Comparison of ENCODE assay signal across 21 cellular contexts in the genomic region with DNA sequence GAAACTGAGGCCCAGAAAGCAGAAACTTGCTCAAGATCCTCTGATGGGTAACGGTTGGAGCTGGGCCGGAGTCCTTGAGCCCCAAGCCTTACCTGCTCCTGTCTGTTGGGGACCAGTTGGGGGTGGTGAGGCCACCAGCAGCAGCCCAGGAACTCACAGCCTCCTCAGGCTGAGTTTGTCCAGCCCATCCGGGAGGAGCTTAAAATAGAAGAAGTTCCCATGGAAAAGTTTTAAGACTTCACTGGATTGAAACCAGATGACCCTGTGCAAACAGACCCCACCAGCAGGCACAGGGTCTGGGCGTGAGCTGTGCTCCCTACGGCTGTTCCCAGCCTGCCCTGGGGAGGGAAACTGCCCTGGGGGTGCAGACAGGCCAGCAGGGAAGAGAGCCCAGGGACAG. TPM values are rescaled to one million over a fixed set of nuclear protein-coding genes. Genes with fewer than 3 reads are reported as not detected.
DNase-seq lines count a peak whose midpoint lies in the region; FAIRE-seq and TF ChIP-seq lines count a peak whose summit lies in the region.
"Had no signal": no experiment of that assay in that cellular context is flagged by ENCODE, and none has a peak within 500 bp of the region (broad histone marks: within the 10 kb centered on the region; RNA-seq: fewer than 3 reads in every experiment).

No MANE protein-coding gene starts in this region.

- no peaks in the 10 kb centered on the region for H3K36me3 Mint-ChIP-seq in activated CD4-positive, alpha-beta memory T cell treated with anti-CD3 and anti-CD28 coated beads for 36 hours
- H3K36me3 Mint-ChIP-seq in activated CD4-positive, alpha-beta memory T cell treated with anti-CD3 and anti-CD28 coated beads, Interleukin-2, amount 10 ng/mL, durations not matched to agents 7 days and 5 days (ENCODE audit: low read depth), result no peaks in the 10 kb centered on the region
- H3K36me3 Mint-ChIP-seq in activated naive CD8-positive, alpha-beta T cell treated with anti-CD3 and anti-CD28 coated beads for 36 hours, result no peaks in the 10 kb centered on the region
- H3K36me3 Mint-ChIP-seq: type B pancreatic cell had no signal

- TF ChIP-seq CTCF in spleen (IDR thresholded peaks at IDR 0.05 in 8 of 11, conservative IDR thresholded peaks at IDR 0.05 in 3 of 11), result no peak

- no peaks in the 10 kb centered on the region for H3K27me3 ChIP-seq in spleen (replicated peaks in 1 of 7)
- no peaks in the 10 kb centered on the region for H3K27me3 ChIP-seq in small intestine (ENCODE audit: control insufficient read depth in 2 of 2, insufficient read depth in 2 of 2, low read length in 2 of 2)
- H3K27me3 ChIP-seq: BLaER1 treated with 17β-estradiol and CSF1 and Interleukin-3, amounts not matched to agents 10 nM and 100 nM; dorsolateral prefrontal cortex; heart left ventricle had no signal

- peak overlapping the region; percentile 39 for H3K27ac Mint-ChIP-seq in activated CD4-positive, alpha-beta memory T cell treated with anti-CD3 and anti-CD28 coated beads for 36 hours
- H3K27ac Mint-ChIP-seq in activated CD4-positive, alpha-beta memory T cell treated with anti-CD3 and anti-CD28 coated beads, Interleukin-2, amount 10 ng/mL, durations not matched to agents 7 days and 5 days, result no peak overlapping the region
- H3K27ac Mint-ChIP-seq in activated naive CD8-positive, alpha-beta T cell treated with anti-CD3 and anti-CD28 coated beads for 36 hours, result peak overlapping the region; percentile 68
- H3K27ac Mint-ChIP-seq: type B pancreatic cell had no signal

- WGBS in spleen, 5 donors, result 86 to 92% (median 88%) methylated on average over 5 of the region's 5 CpGs
- 77 to 94% (median 91%) methylated on average over 5 of the region's 5 CpGs for WGBS in small intestine, 3 donors

- peaks cover 40% of the 10 kb centered on the region for H3K4me1 Mint-ChIP-seq in activated CD4-positive, alpha-beta memory T cell treated with anti-CD3 and anti-CD28 coated beads for 36 hours (ENCODE audit: low read depth)
- peaks cover 44% of the 10 kb centered on the region for H3K4me1 Mint-ChIP-seq in activated CD4-positive, alpha-beta memory T cell treated with anti-CD3 and anti-CD28 coated beads, Interleukin-2, amount 10 ng/mL, durations not matched to agents 7 days and 5 days
- H3K4me1 Mint-ChIP-seq in activated naive CD8-positive, alpha-beta T cell treated with anti-CD3 and anti-CD28 coated beads for 36 hours, result peaks cover 23% of the 10 kb centered on the region
- H3K4me1 Mint-ChIP-seq: IgD-negative memory B cell had no signal

- H3K36me3 ChIP-seq in spleen (no peaks in the 10 kb centered on the region), small intestine (ENCODE audit: control insufficient read depth in 2 of 2, insufficient read depth in 2 of 2, low read length in 2 of 2) (no peaks in the 10 kb centered on the region)
- H3K36me3 ChIP-seq: BLaER1 treated with 17β-estradiol and CSF1 and Interleukin-3, amounts not matched to agents 10 nM and 100 nM; heart left ventricle had no signal

- H3K9me3 Mint-ChIP-seq in activated CD4-positive, alpha-beta memory T cell treated with anti-CD3 and anti-CD28 coated beads for 36 hours, result no peaks in the 10 kb centered on the region
- H3K9me3 Mint-ChIP-seq in activated CD4-positive, alpha-beta memory T cell treated with anti-CD3 and anti-CD28 coated beads, Interleukin-2, amount 10 ng/mL, durations not matched to agents 7 days and 5 days, result no peaks in the 10 kb centered on the region
- H3K9me3 Mint-ChIP-seq in activated naive CD8-positive, alpha-beta T cell treated with anti-CD3 and anti-CD28 coated beads for 36 hours, result no peaks in the 10 kb centered on the region
- H3K9me3 Mint-ChIP-seq: IgD-negative memory B cell, type B pancreatic cell had no signal

- CTCF ChIA-PET in activated CD4-positive, alpha-beta memory T cell treated with anti-CD3 and anti-CD28 coated beads for 36 hours (lab: Charles Lee), result interaction anchor here (1.1 kb wide), 1 partner anchor 8 kb away, joined by 3 read pairs; no protein-coding TSS in a partner anchor
- CTCF ChIA-PET in activated CD4-positive, alpha-beta memory T cell treated with anti-CD3 and anti-CD28 coated beads, Interleukin-2, amount 10 ng/mL, durations not matched to agents 7 days and 5 days (lab: Charles Lee), result interaction anchor here (1.0 kb wide), 1 partner anchor 13 kb away, joined by 4 read pairs; no protein-coding TSS in a partner anchor

- no peak overlapping the region for H3K4me3 ChIP-seq in spleen
- H3K4me3 ChIP-seq in small intestine (ENCODE audit: low read depth in 1 of 2, low read length in 2 of 2), result no peak overlapping the region
- H3K4me3 ChIP-seq: BLaER1 treated with 17β-estradiol and CSF1 and Interleukin-3, amounts not matched to agents 10 nM and 100 nM; dorsolateral prefrontal cortex; heart left ventricle had no signal

- FAIRE-seq in small intestine (lab: Jason Lieb, UNC), result no peak
- FAIRE-seq: keratinocyte had no signal

- peaks cover 15 to 42% (median 33%) of the 10 kb centered on the region in 6 donors for H3K4me1 ChIP-seq in spleen
- H3K4me1 ChIP-seq in small intestine (ENCODE audit: control insufficient read depth in 2 of 2, insufficient read depth in 1 of 2, low read depth in 1 of 2, low read length in 1 of 2), result peaks cover 0 to 2% of the 10 kb centered on the region in 2 donors

- H3K4me3 Mint-ChIP-seq in activated CD4-positive, alpha-beta memory T cell treated with anti-CD3 and anti-CD28 coated beads for 36 hours, result no peak overlapping the region
- no peak overlapping the region for H3K4me3 Mint-ChIP-seq in activated CD4-positive, alpha-beta memory T cell treated with anti-CD3 and anti-CD28 coated beads, Interleukin-2, amount 10 ng/mL, durations not matched to agents 7 days and 5 days
- H3K4me3 Mint-ChIP-seq in activated naive CD8-positive, alpha-beta T cell treated with anti-CD3 and anti-CD28 coated beads for 36 hours, result no peak overlapping the region
- H3K4me3 Mint-ChIP-seq: IgD-negative memory B cell had no signal

- H3K9me3 ChIP-seq in spleen (no peaks in the 10 kb centered on the region), small intestine (ENCODE audit: control insufficient read depth, low read depth) (no peaks in the 10 kb centered on the region)
- H3K9me3 ChIP-seq: BLaER1 treated with 17β-estradiol and CSF1 and Interleukin-3, amounts not matched to agents 10 nM and 100 nM; heart left ventricle had no signal

- no peak for TF ChIP-seq POLR2A in spleen (IDR thresholded peaks at IDR 0.05)

- H3K27me3 Mint-ChIP-seq in activated CD4-positive, alpha-beta memory T cell treated with anti-CD3 and anti-CD28 coated beads for 36 hours, result no peaks in the 10 kb centered on the region
- no peaks in the 10 kb centered on the region for H3K27me3 Mint-ChIP-seq in activated CD4-positive, alpha-beta memory T cell treated with anti-CD3 and anti-CD28 coated beads, Interleukin-2, amount 10 ng/mL, durations not matched to agents 7 days and 5 days
- no peaks in the 10 kb centered on the region for H3K27me3 Mint-ChIP-seq in activated naive CD8-positive, alpha-beta T cell treated with anti-CD3 and anti-CD28 coated beads for 36 hours
- H3K27me3 Mint-ChIP-seq: type B pancreatic cell had no signal

- POLR2A ChIA-PET in activated CD4-positive, alpha-beta memory T cell treated with anti-CD3 and anti-CD28 coated beads for 36 hours (lab: Charles Lee), result interaction anchor here (0.8 kb wide), 1 partner anchor 39 kb away, joined by 5 read pairs; no protein-coding TSS in a partner anchor
- POLR2A ChIA-PET in activated CD4-positive, alpha-beta memory T cell treated with anti-CD3 and anti-CD28 coated beads, Interleukin-2, amount 10 ng/mL, durations not matched to agents 7 days and 5 days (lab: Charles Lee), result interaction anchor here (1.0 kb wide), 1 partner anchor 38 kb away, joined by 5 read pairs; no protein-coding TSS in a partner anchor

- no peak overlapping the region for H3K27ac ChIP-seq in spleen
- no peak overlapping the region for H3K27ac ChIP-seq in small intestine (ENCODE audit: low read depth in 1 of 2, low read length in 1 of 2)
- H3K27ac ChIP-seq: BLaER1 treated with 17β-estradiol and CSF1 and Interleukin-3, amounts not matched to agents 10 nM and 100 nM had no signal

- no peak for DNase-seq in activated CD4-positive, alpha-beta memory T cell treated with anti-CD3 and anti-CD28 coated beads for 36 hours
- no peak for DNase-seq in activated CD4-positive, alpha-beta memory T cell treated with anti-CD3 and anti-CD28 coated beads, Interleukin-2, amount 10 ng/mL, durations not matched to agents 7 days and 5 days
- DNase-seq in activated naive CD8-positive, alpha-beta T cell treated with anti-CD3 and anti-CD28 coated beads for 36 hours, result no peak
- DNase-seq in mesenteric fat pad (ENCODE audit: low spot score), result peak; percentile 55
- DNase-seq in spleen, result peak; percentile 62
- DNase-seq in NCI-H2196 (lab: John Stamatoyannopoulos, UW; ENCODE audit: unreplicated experiment), result no peak
- no peak for DNase-seq in small intestine
- DNase-seq in SHP77 treated with DMSO at 0.1 percent for 48 hours (lab: John Stamatoyannopoulos, UW), result no peak
- DNase-seq: 8988T; activated naive CD4-positive, alpha-beta T cell treated with anti-CD3 and anti-CD28 coated beads, Interleukin-2, amount 50 U/mL, for 16 hours; activated T-cell treated with anti-CD3 and anti-CD28 coated beads for 4 hours; heart left ventricle; NCI-H1930; occipital lobe; SHP77; T1000 had no signal

- intact Hi-C loops in activated CD4-positive, alpha-beta memory T cell treated with anti-CD3 and anti-CD28 coated beads for 36 hours (cut with micrococcal nuclease), result no loop called here
- intact Hi-C loops in spleen (cut with DNase I; ENCODE audit: low total_unique reads), result no loop called here

RNA-seq across cellular contexts. Expression of gene FOSL2, which starts 40.6 kb away (rescaled TPM):
- 100 to 1,000 TPM; 172 to 182 TPM for total RNA-seq in activated CD4-positive, alpha-beta memory T cell treated with anti-CD3 and anti-CD28 coated beads for 36 hours
- 100 to 1,000 TPM in 1 of 2 experiments, 10 to 100 TPM in 1; 96.4 to 100 TPM for total RNA-seq in activated CD4-positive, alpha-beta memory T cell treated with anti-CD3 and anti-CD28 coated beads, Interleukin-2, amount 10 ng/mL, durations not matched to agents 7 days and 5 days
- total RNA-seq in activated naive CD8-positive, alpha-beta T cell treated with anti-CD3 and anti-CD28 coated beads for 36 hours, result 10 to 100 TPM; 32.5 to 39.4 TPM
- total RNA-seq in mesenteric fat pad (259 TPM), spleen (100 to 1,000 TPM in 3 of 7 donors, 10 to 100 TPM in 4; 53.0 to 134 (median 97.1) TPM)
- polyA plus RNA-seq in spleen (10 to 100 TPM in 1 of 3 donors, 1 to 10 TPM in 2; 3.2 to 14.8 (median 4.7) TPM), small intestine (10 to 100 TPM; 29.2 to 41.4 (median 40.0) TPM)

Comparison
In these comparisons a context has a peak if more than half of its experiments do, and no peak if none do; other contexts are left out.
1. DNase-seq: peak in mesenteric fat pad (single experiment) and spleen (single experiment); none in activated CD4-positive, alpha-beta memory T cell treated with anti-CD3 and anti-CD28 coated beads for 36 hours (single experiment), activated CD4-positive, alpha-beta memory T cell treated with anti-CD3 and anti-CD28 coated beads, Interleukin-2, amount 10 ng/mL, durations not matched to agents 7 days and 5 days (single experiment), activated naive CD8-positive, alpha-beta T cell treated with anti-CD3 and anti-CD28 coated beads for 36 hours (single experiment), NCI-H2196 (single experiment), small intestine (single experiment) and SHP77 treated with DMSO at 0.1 percent for 48 hours (single experiment).